Comparison of ENCODE assay signal across 8 cellular contexts in the genomic region with DNA sequence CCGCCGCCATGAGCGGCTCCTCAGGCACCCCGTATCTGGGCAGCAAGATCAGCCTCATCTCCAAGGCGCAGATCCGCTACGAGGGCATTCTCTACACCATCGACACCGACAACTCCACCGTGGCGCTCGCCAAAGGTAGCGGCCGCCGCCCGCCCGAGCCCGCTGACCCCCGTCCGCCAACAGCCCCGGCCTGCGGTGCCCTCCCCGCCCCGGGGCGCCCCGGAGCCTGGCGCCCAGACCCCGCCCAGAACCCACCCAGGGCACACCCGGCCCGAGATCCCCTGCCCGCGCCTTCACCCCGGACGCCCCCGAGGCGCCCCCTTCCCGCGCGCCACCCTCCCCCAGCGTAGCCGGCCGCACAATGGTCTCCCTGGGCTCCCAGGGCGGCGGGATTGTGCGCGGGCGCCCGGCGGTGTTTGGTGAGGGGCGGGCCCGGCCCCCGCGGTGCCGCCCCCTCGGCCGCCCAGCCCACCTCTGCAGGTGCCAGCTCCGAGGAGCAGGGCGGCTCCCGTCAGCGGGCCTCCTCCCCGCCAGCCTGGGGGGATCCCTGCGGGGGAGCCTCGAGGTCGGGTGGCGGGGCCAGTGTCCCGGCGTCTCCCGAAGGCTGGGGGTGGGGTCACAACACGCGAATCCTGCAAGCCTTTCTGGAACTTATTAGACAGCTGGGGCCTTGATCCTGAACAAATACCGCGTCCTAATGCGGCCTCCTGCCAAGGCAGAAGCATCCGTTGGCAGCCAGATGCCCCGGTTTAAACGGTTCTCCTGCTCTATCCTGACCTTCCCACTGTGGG. TPM values are rescaled to one million over a fixed set of nuclear protein-coding genes. Genes with fewer than 3 reads are reported as not detected.
DNase-seq lines count a peak whose midpoint lies in the region; ATAC-seq and TF ChIP-seq lines count a peak whose summit lies in the region.

No MANE protein-coding gene starts in this region.

- H3K4me1 ChIP-seq in body of pancreas: peaks cover 46% of the 10 kb centered on the region

- peak overlapping the region; percentile 83 to 99 (median 94) for H3K27ac ChIP-seq in body of pancreas

- peaks cover 0 to 18% of the 10 kb centered on the region in 2 donors for H3K36me3 ChIP-seq in body of pancreas (replicated peaks in 1 of 2; ENCODE audit: insufficient read depth in 1 of 2, low read depth in 2 of 2)
- peaks cover 6% of the 10 kb centered on the region for H3K36me3 ChIP-seq in kidney epithelial cell (ENCODE audit: control insufficient read depth, insufficient read depth, low read length)

- TF ChIP-seq CTCF in body of pancreas (IDR thresholded peaks at IDR 0.05) (no peak), kidney epithelial cell (IDR thresholded peaks at IDR 0.05; ENCODE audit: insufficient read depth, low read length, poor library complexity, severe bottlenecking) (no peak)

- peak; percentile 73 for DNase-seq in COLO668 (lab: John Stamatoyannopoulos, UW; ENCODE audit: unreplicated experiment)
- peak; percentile 44 for DNase-seq in SHP77 treated with DMSO at 0.1 percent for 48 hours (lab: John Stamatoyannopoulos, UW)
- peak; percentile 50 to 66 (median 55) for DNase-seq in body of pancreas
- no peak for DNase-seq in kidney epithelial cell (ENCODE audit: low read depth)
- peak in 1 of 2 donors; percentile 67 for DNase-seq in stimulated activated effector memory CD8-positive, alpha-beta T cell treated with anti-CD3 and anti-CD28 coated beads, Interleukin-12 subunit alpha, Interleukin-12 subunit beta, amount 100 ng/mL, for 72 hours (ENCODE audit: low spot score in 2 of 2)
- DNase-seq in NOMO-1 treated with dmso at 0.1 percent for 144 hours (lab: John Stamatoyannopoulos, UW; ENCODE audit: unreplicated experiment): no peak

- H3K36me3 Mint-ChIP-seq in stimulated activated effector memory CD8-positive, alpha-beta T cell treated with anti-CD3 and anti-CD28 coated beads, Interleukin-12 subunit alpha, Interleukin-12 subunit beta, amount 100 ng/mL, for 72 hours: peaks cover 46% of the 10 kb centered on the region

- peak overlapping the region; percentile 76 for H3K4me3 Mint-ChIP-seq in stimulated activated effector memory CD8-positive, alpha-beta T cell treated with anti-CD3 and anti-CD28 coated beads, Interleukin-12 subunit alpha, Interleukin-12 subunit beta, amount 100 ng/mL, for 72 hours

- H3K4me1 Mint-ChIP-seq in stimulated activated effector memory CD8-positive, alpha-beta T cell treated with anti-CD3 and anti-CD28 coated beads, Interleukin-12 subunit alpha, Interleukin-12 subunit beta, amount 100 ng/mL, for 72 hours: peaks cover 36% of the 10 kb centered on the region

- no peak overlapping the region for H3K27ac Mint-ChIP-seq in stimulated activated effector memory CD8-positive, alpha-beta T cell treated with anti-CD3 and anti-CD28 coated beads, Interleukin-12 subunit alpha, Interleukin-12 subunit beta, amount 100 ng/mL, for 72 hours

- TF ChIP-seq POLR2A in body of pancreas (IDR thresholded peaks at IDR 0.05): no peak

- peak overlapping the region; percentile 43 to 66 for H3K4me3 ChIP-seq in body of pancreas
- peak overlapping the region; percentile 86 for H3K4me3 ChIP-seq in kidney epithelial cell (ENCODE audit: low read depth, low read length)

- peak; percentile 8 for ATAC-seq in GM19372 (IDR thresholded peaks at IDR 0.05; ENCODE audit: low read depth, unreplicated experiment)
- peak; percentile 18 for ATAC-seq in HG03520 (IDR thresholded peaks at IDR 0.05; ENCODE audit: unreplicated experiment)
- ATAC-seq in body of pancreas: no peak
- peak; percentile 3 for ATAC-seq in stimulated activated effector memory CD8-positive, alpha-beta T cell treated with anti-CD3 and anti-CD28 coated beads, Interleukin-12 subunit alpha, Interleukin-12 subunit beta, amount 100 ng/mL, for 72 hours

- WGBS in body of pancreas, 2 donors: 0% methylated on average over 3 to 70 of the region's 76 CpGs

- H3K9me3 ChIP-seq in body of pancreas: no peaks in the 10 kb centered on the region

- intact Hi-C loops in body of pancreas (cut with DNase I): no loop called here

- no peaks in the 10 kb centered on the region for H3K9me3 Mint-ChIP-seq in stimulated activated effector memory CD8-positive, alpha-beta T cell treated with anti-CD3 and anti-CD28 coated beads, Interleukin-12 subunit alpha, Interleukin-12 subunit beta, amount 100 ng/mL, for 72 hours

- H3K27me3 ChIP-seq in body of pancreas (no peaks in the 10 kb centered on the region), kidney epithelial cell (ENCODE audit: control insufficient read depth, insufficient read depth, low read length) (peaks cover 13% of the 10 kb centered on the region)

RNA-seq across cellular contexts. Expression of a gene that starts 0.6 kb away (rescaled TPM):
- total RNA-seq in body of pancreas (10 to 100 TPM; 11.5 to 12.2 TPM), kidney epithelial cell (23.3 and 34.2 TPM in 2 replicates)

RNA-seq across cellular contexts. Expression of a gene that starts 20.3 kb away (rescaled TPM):
- total RNA-seq in body of pancreas: 100 to 1,000 TPM; 174 to 176 TPM
- 412 and 420 TPM in 2 replicates for total RNA-seq in kidney epithelial cell

RNA-seq across cellular contexts. Expression of a gene that starts 20.7 kb away (rescaled TPM):
- total RNA-seq in body of pancreas (10 to 100 TPM; 11.4 to 14.5 TPM), kidney epithelial cell (9.6 and 15.9 TPM in 2 replicates)

RNA-seq across cellular contexts. Expression of a gene that starts 57.2 kb away (rescaled TPM):
- total RNA-seq in body of pancreas (10 to 100 TPM; 12.7 to 29.0 TPM), kidney epithelial cell (5.9 and 24.9 TPM in 2 replicates)

RNA-seq across cellular contexts. Expression of a gene that starts 60.0 kb away (rescaled TPM):
- 10 to 100 TPM in 1 of 2 donors, 1 to 10 TPM in 1; 8.8 to 16.5 TPM for total RNA-seq in body of pancreas
- 19.5 and 31.9 TPM in 2 replicates for total RNA-seq in kidney epithelial cell

Comparison
In these comparisons a context has a peak if more than half of its experiments do, and no peak if none do; other contexts are left out.
1. DNase-seq: peak in COLO668 (single experiment), SHP77 treated with DMSO at 0.1 percent for 48 hours (single experiment) and body of pancreas (4 of 4); none in kidney epithelial cell (single experiment) and NOMO-1 treated with dmso at 0.1 percent for 144 hours (single experiment).